Comparison of ENCODE assay signal across 8 cellular contexts in the genomic region with DNA sequence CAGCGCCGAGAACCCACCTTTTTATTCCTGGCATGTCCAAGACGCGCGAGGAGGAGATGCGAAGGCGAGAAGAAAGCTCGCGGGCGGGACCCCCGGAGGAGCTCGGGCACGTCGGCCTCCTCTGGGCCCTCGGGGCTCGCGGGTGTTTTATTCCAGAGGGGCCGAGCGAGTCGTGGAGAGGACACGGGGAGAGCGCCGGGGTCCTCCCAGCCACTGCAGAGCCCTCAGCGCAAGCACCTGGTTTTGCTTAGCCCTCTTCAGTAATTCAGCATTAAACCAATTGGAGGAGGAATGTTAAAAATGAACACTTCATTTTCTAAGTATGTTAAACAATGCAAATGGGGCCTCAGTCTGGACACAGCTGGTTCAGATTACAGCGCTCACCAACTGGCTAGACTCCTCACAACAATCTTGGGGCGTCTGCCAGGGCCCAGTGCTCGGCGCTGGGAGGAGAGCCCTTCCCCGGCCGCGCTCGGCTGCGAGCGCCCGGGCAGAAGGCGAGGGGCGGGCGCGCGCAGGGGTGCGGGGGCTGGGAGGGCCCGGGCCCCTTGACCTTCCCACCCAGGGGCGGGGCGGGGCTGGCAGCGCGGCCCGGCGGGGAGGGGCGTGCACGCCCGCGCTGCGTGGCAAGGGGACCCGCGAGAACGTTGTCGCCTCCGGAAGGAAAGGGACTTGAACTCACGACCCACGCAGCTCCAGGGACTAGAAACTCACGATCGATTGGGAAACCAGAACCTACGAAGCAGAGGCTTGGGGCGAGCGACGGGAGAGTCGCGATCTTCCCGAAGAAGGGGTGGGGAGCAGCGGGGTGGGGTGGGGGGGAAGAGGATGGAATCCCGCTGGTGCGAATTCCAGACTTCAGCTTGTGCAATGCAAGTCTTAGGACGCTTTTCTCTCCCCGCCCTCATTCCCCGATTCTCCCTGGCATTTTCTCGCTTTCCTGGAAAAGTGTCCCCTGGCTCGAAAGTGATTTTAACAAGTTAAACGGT. TPM values are rescaled to one million over a fixed set of nuclear protein-coding genes. Genes with fewer than 3 reads are reported as not detected.
DNase-seq lines count a peak whose midpoint lies in the region; ATAC-seq and TF ChIP-seq lines count a peak whose summit lies in the region.

A gene with protein sequence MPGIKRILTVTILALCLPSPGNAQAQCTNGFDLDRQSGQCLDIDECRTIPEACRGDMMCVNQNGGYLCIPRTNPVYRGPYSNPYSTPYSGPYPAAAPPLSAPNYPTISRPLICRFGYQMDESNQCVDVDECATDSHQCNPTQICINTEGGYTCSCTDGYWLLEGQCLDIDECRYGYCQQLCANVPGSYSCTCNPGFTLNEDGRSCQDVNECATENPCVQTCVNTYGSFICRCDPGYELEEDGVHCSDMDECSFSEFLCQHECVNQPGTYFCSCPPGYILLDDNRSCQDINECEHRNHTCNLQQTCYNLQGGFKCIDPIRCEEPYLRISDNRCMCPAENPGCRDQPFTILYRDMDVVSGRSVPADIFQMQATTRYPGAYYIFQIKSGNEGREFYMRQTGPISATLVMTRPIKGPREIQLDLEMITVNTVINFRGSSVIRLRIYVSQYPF (minus strand): TSS at position 499 of the 989 bp plus-strand sequence. CDS start 465 bp downstream, at position 34.

- CTCF ChIA-PET in SK-N-SH (lab: Yijun Ruan, JAX), result interaction anchor here (1.0 kb wide), 1 partner anchor 12 kb away, joined by 4 read pairs; no protein-coding TSS in a partner anchor

- H3K9me2 ChIP-seq in SK-N-SH, result no peaks in the 10 kb centered on the region

- peak; percentile 87 for DNase-seq in GM04504 (ENCODE audit: low read depth)
- peak; percentile 62 for DNase-seq in SK-N-SH
- peak; percentile 80 for DNase-seq in astrocyte of the spinal cord (ENCODE audit: low read depth, low spot score)
- DNase-seq in sigmoid colon, result peak; percentile 84
- DNase-seq in NCI-H1436 treated with DMSO at 0.1 percent for 48 hours (lab: John Stamatoyannopoulos, UW), result no peak
- DNase-seq in occipital lobe (lab: John Stamatoyannopoulos, UW), result no peak

- TF ChIP-seq RAD21 in SK-N-SH (IDR thresholded peaks at IDR 0.05; ENCODE audit: low read length), result no peak

- no peak for TF ChIP-seq CTCF in SK-N-SH (IDR thresholded peaks at IDR 0.05)
- TF ChIP-seq CTCF in astrocyte of the spinal cord (IDR thresholded peaks at IDR 0.05; ENCODE audit: low read depth, low read length), result no peak
- TF ChIP-seq CTCF in sigmoid colon (IDR thresholded peaks at IDR 0.05), result no peak

- peak within 1 kb of the TSS; percentile 84 for H3K9ac ChIP-seq in SK-N-SH

- in situ Hi-C loops in astrocyte of the spinal cord (cut with HindIII; ENCODE audit: low sequenced_read_pairs), result no loop called here

- H3K9me3 ChIP-seq in SK-N-SH, result no peaks in the 10 kb centered on the region
- H3K9me3 ChIP-seq in sigmoid colon, result no peaks in the 10 kb centered on the region

- no peak for TF ChIP-seq POLR2A in sigmoid colon (IDR thresholded peaks at IDR 0.05)

- POLR2A ChIA-PET in SK-N-SH (lab: Yijun Ruan, JAX), result no interaction called here

- H3K4me1 ChIP-seq in SK-N-SH (ENCODE audit: control insufficient read depth in 1 of 2, insufficient read depth in 2 of 2, low read depth in 1 of 2, low read length in 1 of 2) (peaks cover 3 to 11% of the 10 kb centered on the region in 2 experiments; a peak in 2 of 4 replicates), sigmoid colon (peaks cover 0 to 45% (median 12%) of the 10 kb centered on the region in 4 donors)

- no peaks in the 10 kb centered on the region for H3K27me3 ChIP-seq in SK-N-SH (ENCODE audit: insufficient read depth)
- H3K27me3 ChIP-seq in sigmoid colon, result no peaks in the 10 kb centered on the region

- no peak for ATAC-seq in GM21423 (IDR thresholded peaks at IDR 0.05; ENCODE audit: unreplicated experiment)

- WGBS in SK-N-SH (ENCODE audit: low lambda C conversion rate), result 7% methylated on average over 32 of the region's 78 CpGs
- 3 to 6% methylated on average over 78 of the region's 78 CpGs for WGBS in sigmoid colon, 2 donors

- H3K27ac ChIP-seq in SK-N-SH (ENCODE audit: low read depth in 2 of 2, low read length in 1 of 2) (peak within 1 kb of the TSS; percentile 68 to 75; a peak in 3 of 4 replicates), sigmoid colon (peak within 1 kb of the TSS; percentile 66 to 87 (median 75))

- H3K79me2 ChIP-seq in SK-N-SH (ENCODE audit: insufficient read depth), result peaks cover 38% of the 10 kb centered on the region

- no peaks in the 10 kb centered on the region for H4K20me1 ChIP-seq in SK-N-SH (ENCODE audit: insufficient read depth)

- intact Hi-C loops in sigmoid colon (cut with DNase I), result loop anchor here (5.0 kb wide), 2 partner anchors 45 to 50 kb away; no protein-coding TSS in a partner anchor

- H3K4me3 ChIP-seq in SK-N-SH (ENCODE audit: low read depth in 2 of 2, low read length in 1 of 2), result peak within 1 kb of the TSS; percentile 66
- peak within 1 kb of the TSS; percentile 50 for H3K4me3 ChIP-seq in astrocyte of the spinal cord (ENCODE audit: low read depth, low read length)
- peak within 1 kb of the TSS; percentile 28 for H3K4me3 ChIP-seq in iPS-11a (ENCODE audit: low read depth, low read length)
- H3K4me3 ChIP-seq in sigmoid colon, result peak within 1 kb of the TSS; percentile 43 to 63 (median 58)

- peaks cover 16% of the 10 kb centered on the region for H3F3A ChIP-seq in SK-N-SH (replicated peaks; ENCODE audit: insufficient read depth)

- H3K36me3 ChIP-seq in SK-N-SH (replicated peaks in 1 of 2; ENCODE audit: control insufficient read depth in 1 of 2, insufficient read depth in 2 of 2, low read length in 1 of 2) (peaks cover 0 to 2% of the 10 kb centered on the region in 2 experiments), sigmoid colon (no peaks in the 10 kb centered on the region)

- TF ChIP-seq EP300 in SK-N-SH (IDR thresholded peaks at IDR 0.05; ENCODE audit: borderline replicate concordance in 1 of 2, low read depth in 1 of 2, low read length in 1 of 2) (peak in 1 of 2 experiments; percentile 45; a peak in 1 of 4 replicates), sigmoid colon (IDR thresholded peaks at IDR 0.05) (no peak)

- peak within 1 kb of the TSS; percentile 93 for H3K4me2 ChIP-seq in SK-N-SH

- peak within 1 kb of the TSS; percentile 93 for H2AFZ ChIP-seq in SK-N-SH (ENCODE audit: low read depth)

TF ChIP-seq in SK-N-SH, 30 proteins besides CTCF, POLR2A, EP300 and RAD21 (continues in another document):
- TF ChIP-seq, protein P1, sequence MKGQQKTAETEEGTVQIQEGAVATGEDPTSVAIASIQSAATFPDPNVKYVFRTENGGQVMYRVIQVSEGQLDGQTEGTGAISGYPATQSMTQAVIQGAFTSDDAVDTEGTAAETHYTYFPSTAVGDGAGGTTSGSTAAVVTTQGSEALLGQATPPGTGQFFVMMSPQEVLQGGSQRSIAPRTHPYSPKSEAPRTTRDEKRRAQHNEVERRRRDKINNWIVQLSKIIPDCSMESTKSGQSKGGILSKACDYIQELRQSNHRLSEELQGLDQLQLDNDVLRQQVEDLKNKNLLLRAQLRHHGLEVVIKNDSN (IDR thresholded peaks at IDR 0.05; ENCODE audit: borderline replicate concordance, low read depth), result no peak
- TF ChIP-seq RXRA (IDR thresholded peaks at IDR 0.05; ENCODE audit: borderline replicate concordance, low read depth), result 0 out of 2 replicates have a peak, but pooled peaks have one; percentile 24
- TF ChIP-seq FOSL2 (IDR thresholded peaks at IDR 0.05; ENCODE audit: borderline replicate concordance, low read depth), result peak; percentile 37; the same call in 1 of the 2 replicates
- TF ChIP-seq NFIC (IDR thresholded peaks at IDR 0.05; ENCODE audit: borderline replicate concordance), result 0 out of 2 replicates have a peak, but pooled peaks have one; percentile 44
- no peak for TF ChIP-seq GABPA (IDR thresholded peaks at IDR 0.05; ENCODE audit: low read depth)
- TF ChIP-seq JUND (IDR thresholded peaks at IDR 0.05), result peak; percentile 44
- no peak for TF ChIP-seq GATA2 (CRISPR knock-in tag; IDR thresholded peaks at IDR 0.05)
- no peak for TF ChIP-seq FOXM1 (IDR thresholded peaks at IDR 0.05; ENCODE audit: low read depth)
- TF ChIP-seq FOXJ3 (CRISPR knock-in tag; IDR thresholded peaks at IDR 0.05), result no peak
- TF ChIP-seq TEAD4 (IDR thresholded peaks at IDR 0.05; ENCODE audit: borderline replicate concordance, insufficient read depth), result no peak; the same call in 1 of the 2 replicates
- TF ChIP-seq MEF2A (IDR thresholded peaks at IDR 0.05; ENCODE audit: borderline replicate concordance, low read depth), result no peak
- TF ChIP-seq, protein P2, sequence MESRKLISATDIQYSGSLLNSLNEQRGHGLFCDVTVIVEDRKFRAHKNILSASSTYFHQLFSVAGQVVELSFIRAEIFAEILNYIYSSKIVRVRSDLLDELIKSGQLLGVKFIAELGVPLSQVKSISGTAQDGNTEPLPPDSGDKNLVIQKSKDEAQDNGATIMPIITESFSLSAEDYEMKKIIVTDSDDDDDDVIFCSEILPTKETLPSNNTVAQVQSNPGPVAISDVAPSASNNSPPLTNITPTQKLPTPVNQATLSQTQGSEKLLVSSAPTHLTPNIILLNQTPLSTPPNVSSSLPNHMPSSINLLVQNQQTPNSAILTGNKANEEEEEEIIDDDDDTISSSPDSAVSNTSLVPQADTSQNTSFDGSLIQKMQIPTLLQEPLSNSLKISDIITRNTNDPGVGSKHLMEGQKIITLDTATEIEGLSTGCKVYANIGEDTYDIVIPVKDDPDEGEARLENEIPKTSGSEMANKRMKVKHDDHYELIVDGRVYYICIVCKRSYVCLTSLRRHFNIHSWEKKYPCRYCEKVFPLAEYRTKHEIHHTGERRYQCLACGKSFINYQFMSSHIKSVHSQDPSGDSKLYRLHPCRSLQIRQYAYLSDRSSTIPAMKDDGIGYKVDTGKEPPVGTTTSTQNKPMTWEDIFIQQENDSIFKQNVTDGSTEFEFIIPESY (IDR thresholded peaks at IDR 0.05; ENCODE audit: borderline replicate concordance, low read depth), result 0 out of 2 replicates have a peak, but pooled peaks have one; percentile 24
- TF ChIP-seq MXI1 (IDR thresholded peaks at IDR 0.05; ENCODE audit: low read depth, low read length), result no peak
- TF ChIP-seq, protein P3, sequence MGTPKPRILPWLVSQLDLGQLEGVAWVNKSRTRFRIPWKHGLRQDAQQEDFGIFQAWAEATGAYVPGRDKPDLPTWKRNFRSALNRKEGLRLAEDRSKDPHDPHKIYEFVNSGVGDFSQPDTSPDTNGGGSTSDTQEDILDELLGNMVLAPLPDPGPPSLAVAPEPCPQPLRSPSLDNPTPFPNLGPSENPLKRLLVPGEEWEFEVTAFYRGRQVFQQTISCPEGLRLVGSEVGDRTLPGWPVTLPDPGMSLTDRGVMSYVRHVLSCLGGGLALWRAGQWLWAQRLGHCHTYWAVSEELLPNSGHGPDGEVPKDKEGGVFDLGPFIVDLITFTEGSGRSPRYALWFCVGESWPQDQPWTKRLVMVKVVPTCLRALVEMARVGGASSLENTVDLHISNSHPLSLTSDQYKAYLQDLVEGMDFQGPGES (IDR thresholded peaks at IDR 0.05; ENCODE audit: low read depth, low read length), result no peak

RNA-seq across cellular contexts. Expression of the gene that starts here (rescaled TPM):
- polyA plus RNA-seq in SK-N-SH (2012; rRNA removed) (36.7 and 39.8 TPM in 2 replicates), sigmoid colon (10 to 100 TPM in 2 of 3 donors, 1 to 10 TPM in 1; 3.0 to 25.8 (median 19.5) TPM)
- polyA plus RNA-seq in SK-N-SH (2012; cell fraction: cytosol; rRNA removed), result 39.8 and 41.0 TPM in 2 replicates
- polyA plus RNA-seq in SK-N-SH (2012; cell fraction: nucleus; rRNA removed), result 35.2 and 35.3 TPM in 2 replicates
- total RNA-seq in sigmoid colon (100 to 1,000 TPM in 2 of 4 donors, 10 to 100 TPM in 2; 91.8 to 253 (median 103) TPM), occipital lobe (4.1 TPM)

Comparison
In these comparisons a context has a peak if more than half of its experiments do, and no peak if none do; other contexts are left out.
1. RNA of the gene that starts here (total RNA-seq): 91.8 to 253 TPM in sigmoid colon; 4.1 TPM in occipital lobe (single experiment); every median in the first group is over 10 times any median in the second.
2. DNase-seq: peak in GM04504 (single experiment), SK-N-SH (single experiment), astrocyte of the spinal cord (single experiment) and sigmoid colon (single experiment); none in NCI-H1436 treated with DMSO at 0.1 percent for 48 hours (single experiment) and occipital lobe (single experiment).
3. Peak in every context shown above with its lines, with median percentiles within 50 percentile points of each other: H3K4me3 ChIP-seq.